Comparison of ENCODE assay signal across 10 cellular contexts in genomic region chr6:31813463-31813849, GRCh38. TPM values are rescaled to one million over a fixed set of nuclear protein-coding genes. Genes with fewer than 3 reads are reported as not detected.
DNase-seq lines count a peak whose midpoint lies in the region; ATAC-seq and TF ChIP-seq lines count a peak whose summit lies in the region.
"Had no signal": no experiment of that assay in that cellular context is flagged by ENCODE, and none has a peak within 500 bp of the region (broad histone marks: within the 10 kb centered on the region; RNA-seq: fewer than 3 reads in every experiment).

No MANE protein-coding gene starts in this region.

- H3K36me3 ChIP-seq in breast epithelium = no peaks in the 10 kb centered on the region
- H3K36me3 ChIP-seq in mesodermal cell (ENCODE audit: control insufficient read depth, insufficient read depth, low read length) = peaks cover 2% of the 10 kb centered on the region
- no peaks in the 10 kb centered on the region for H3K36me3 ChIP-seq in tibial artery

- peaks cover 0 to 1% of the 10 kb centered on the region in 2 donors for H3K36me3 Mint-ChIP-seq in activated T-cell treated with anti-CD3 and anti-CD28 coated beads, Interleukin-2, amount 50 U/mL, for 72 hours (ENCODE audit: insufficient read depth in 2 of 2)

- H3K4me1 Mint-ChIP-seq in activated T-cell treated with anti-CD3 and anti-CD28 coated beads, Interleukin-2, amount 50 U/mL, for 72 hours (ENCODE audit: low read depth) = peaks cover 32% of the 10 kb centered on the region

- H3K27ac ChIP-seq in breast epithelium = peak overlapping the region; percentile 99 to 100
- H3K27ac ChIP-seq in mesodermal cell (ENCODE audit: low read depth, low read length, severe bottlenecking) = peak overlapping the region; percentile 99
- H3K27ac ChIP-seq in tibial artery = peak overlapping the region; percentile 89 to 97

- H3K9me3 ChIP-seq in breast epithelium = no peaks in the 10 kb centered on the region
- no peaks in the 10 kb centered on the region for H3K9me3 ChIP-seq in mesodermal cell (ENCODE audit: control insufficient read depth, low read length)
- H3K9me3 ChIP-seq in tibial artery = no peaks in the 10 kb centered on the region

- 89 to 100% methylated on average over 5 to 6 of the region's 7 CpGs for WGBS in mesodermal cell (ENCODE audit: insufficient coverage in 2 of 2), 2 experiments

- peak overlapping the region; percentile 97 to 99 for H3K4me3 Mint-ChIP-seq in activated T-cell treated with anti-CD3 and anti-CD28 coated beads, Interleukin-2, amount 50 U/mL, for 72 hours

- no peak for ATAC-seq in activated T-cell treated with anti-CD3 and anti-CD28 coated beads, Interleukin-2, amount 50 U/mL, for 72 hours (replicated peaks in 1 of 2)

- intact Hi-C loops in breast epithelium (cut with DNase I; ENCODE audit: low total_unique reads) = no loop called here
- intact Hi-C loops in tibial artery (cut with DNase I; ENCODE audit: low total_unique reads) = loop anchor here (5.0 kb wide), 1 partner anchor 1034 kb away; no protein-coding TSS in a partner anchor

- H3K4me3 ChIP-seq in breast epithelium (peak overlapping the region in 2 of 3 donors; percentile 64 to 75), mesodermal cell (ENCODE audit: extremely low read depth, insufficient read depth, low read length, poor library complexity, severe bottlenecking) (no peak overlapping the region), tibial artery (no peak overlapping the region)

- TF ChIP-seq POLR2A in breast epithelium (IDR thresholded peaks at IDR 0.05) = no peak

- H3K9me3 Mint-ChIP-seq in activated T-cell treated with anti-CD3 and anti-CD28 coated beads, Interleukin-2, amount 50 U/mL, for 72 hours = no peaks in the 10 kb centered on the region

- TF ChIP-seq CTCF in breast epithelium (IDR thresholded peaks at IDR 0.05) (no peak), tibial artery (IDR thresholded peaks at IDR 0.05) (no peak)

- H3K4me1 ChIP-seq in breast epithelium (peaks cover 0 to 5% of the 10 kb centered on the region in 2 donors), mesodermal cell (ENCODE audit: control insufficient read depth, insufficient read depth, low read length, poor library complexity, severe bottlenecking) (peaks cover 4% of the 10 kb centered on the region), tibial artery (peaks cover 0 to 21% (median 10%) of the 10 kb centered on the region in 4 donors)

- H3K27ac Mint-ChIP-seq in activated T-cell treated with anti-CD3 and anti-CD28 coated beads, Interleukin-2, amount 50 U/mL, for 72 hours = peak overlapping the region; percentile 100

- DNase-seq in activated T-cell treated with anti-CD3 and anti-CD28 coated beads, Interleukin-2, amount 50 U/mL, for 72 hours = no peak
- no peak for DNase-seq in activated T-cell treated with anti-CD3 and anti-CD28 coated beads, Interleukin-2, amount 50 U/mL, for 48 hours
- DNase-seq in breast epithelium (ENCODE audit: low spot score in 2 of 2) = no peak
- DNase-seq in tibial artery = no peak
- no peak for DNase-seq in epidermal melanocyte (ENCODE audit: insufficient read length, low spot score)
- no peak for DNase-seq in LoVo (ENCODE audit: low spot score)
- no peak for DNase-seq in kidney glomerular epithelial cell (lab: John Stamatoyannopoulos, UW)
- DNase-seq: NCI-H1694; stimulated activated CD4-positive, alpha-beta T cell treated with anti-CD3 and anti-CD28 coated beads, Interleukin-4, amount 100 ng/mL, for 1 hour had no signal

- no peaks in the 10 kb centered on the region for H3K27me3 Mint-ChIP-seq in activated T-cell treated with anti-CD3 and anti-CD28 coated beads, Interleukin-2, amount 50 U/mL, for 72 hours (ENCODE audit: low read depth)

- H3K27me3 ChIP-seq in breast epithelium (no peaks in the 10 kb centered on the region), tibial artery (no peaks in the 10 kb centered on the region)

RNA-seq across cellular contexts. Expression of gene HSPA1L, which starts 1.6 kb away (rescaled TPM):
- total RNA-seq in activated T-cell treated with anti-CD3 and anti-CD28 coated beads, Interleukin-2, amount 50 U/mL, for 72 hours = 1 to 10 TPM; 2.9 to 3.1 TPM
- 1 to 10 TPM; 1.3 to 1.9 (median 1.6) TPM for total RNA-seq in breast epithelium
- 1.9 TPM for polyA plus RNA-seq in mesodermal cell (2013, experiment 1 of 2)
- 1.4 TPM for polyA plus RNA-seq in mesodermal cell (2013, experiment 2 of 2)

RNA-seq across cellular contexts. Expression of gene HSPA1A, which starts 1.9 kb away (rescaled TPM):
- total RNA-seq in activated T-cell treated with anti-CD3 and anti-CD28 coated beads, Interleukin-2, amount 50 U/mL, for 72 hours = 10 to 100 TPM; 16.5 to 37.6 TPM
- 100 to 1,000 TPM; 136 to 459 (median 202) TPM for total RNA-seq in breast epithelium
- 43.6 TPM for polyA plus RNA-seq in mesodermal cell (2013, experiment 1 of 2)
- 36.9 TPM for polyA plus RNA-seq in mesodermal cell (2013, experiment 2 of 2)

RNA-seq across cellular contexts. Expression of gene LSM2, which starts 6.7 kb away (rescaled TPM):
- total RNA-seq in activated T-cell treated with anti-CD3 and anti-CD28 coated beads, Interleukin-2, amount 50 U/mL, for 72 hours = 100 to 1,000 TPM; 122 to 123 TPM
- total RNA-seq in breast epithelium = 10 to 100 TPM; 28.7 to 39.7 (median 32.6) TPM
- polyA plus RNA-seq in mesodermal cell (2013, experiment 1 of 2) = 108 TPM
- polyA plus RNA-seq in mesodermal cell (2013, experiment 2 of 2) = 96.7 TPM

RNA-seq across cellular contexts. Expression of gene HSPA1B, which starts 14.1 kb away (rescaled TPM):
- total RNA-seq in activated T-cell treated with anti-CD3 and anti-CD28 coated beads, Interleukin-2, amount 50 U/mL, for 72 hours = 10 to 100 TPM; 31.6 to 44.9 TPM
- 100 to 1,000 TPM; 113 to 376 (median 232) TPM for total RNA-seq in breast epithelium
- 42.1 TPM for polyA plus RNA-seq in mesodermal cell (2013, experiment 1 of 2)
- polyA plus RNA-seq in mesodermal cell (2013, experiment 2 of 2) = 32.1 TPM

RNA-seq across cellular contexts. Expression of gene VARS1, which starts 17.9 kb away (rescaled TPM):
- 100 to 1,000 TPM in 1 of 2 donors, 10 to 100 TPM in 1; 91.3 to 101 TPM for total RNA-seq in activated T-cell treated with anti-CD3 and anti-CD28 coated beads, Interleukin-2, amount 50 U/mL, for 72 hours
- 10 to 100 TPM; 19.2 to 35.4 (median 26.2) TPM for total RNA-seq in breast epithelium
- 76.5 TPM for polyA plus RNA-seq in mesodermal cell (2013, experiment 1 of 2)
- 67.8 TPM for polyA plus RNA-seq in mesodermal cell (2013, experiment 2 of 2)

Comparison
In these comparisons a context has a peak if more than half of its experiments do, and no peak if none do; other contexts are left out.
1. H3K4me3 ChIP-seq: peak in breast epithelium (2 of 3); none in mesodermal cell (single experiment) and tibial artery (0 of 2).
2. Peak in every context shown above with its lines, with median percentiles within 50 percentile points of each other: H3K27ac ChIP-seq.